ENCODE assay signal across 2 cellular contexts in genomic region chr10:119907695-119908094, GRCh38.
TF ChIP-seq lines count a peak whose summit lies in the region.

No MANE protein-coding gene starts in this region.

TF ChIP-seq in HEK293, 187 proteins besides CTCF, POLR2A, EP300 and RAD21:
- peak; percentile 69; the same call in 1 of the 2 replicates for TF ChIP-seq ZNF121 (tag by site-specific recombination; IDR thresholded peaks at IDR 0.05)

TF ChIP-seq in HepG2, 621 proteins besides CTCF, POLR2A, EP300 and RAD21:
- peak; percentile 66; the same call in 1 of the 2 replicates for TF ChIP-seq ZNF121 (CRISPR knock-in tag; IDR thresholded peaks at IDR 0.05)
